ENCODE assay signal across 1 cellular context in the genomic region with DNA sequence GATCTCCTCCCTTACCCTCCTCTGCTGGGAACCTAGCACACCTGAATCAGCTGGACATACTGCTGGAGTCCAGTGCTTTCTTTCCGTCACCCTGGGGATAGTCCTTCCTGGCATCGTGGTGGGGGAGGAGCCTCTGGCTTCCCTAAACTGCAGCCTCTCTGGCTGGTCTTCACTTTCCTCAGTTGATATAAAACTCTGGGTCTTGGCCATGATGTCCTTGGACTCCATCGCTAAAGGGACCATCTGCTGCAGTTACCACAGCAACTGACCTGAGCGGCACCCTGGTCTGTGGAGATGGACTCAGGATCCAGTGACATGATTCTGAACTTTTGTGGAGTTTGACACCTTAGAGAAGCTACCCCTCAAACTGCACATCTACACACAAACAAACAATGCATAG.
TF ChIP-seq lines count a peak whose summit lies in the region.

No MANE protein-coding gene starts in this region.

TF ChIP-seq in IMR-90, 13 proteins besides CTCF, POLR2A, EP300 and RAD21:
- TF ChIP-seq CHD1 (IDR thresholded peaks at IDR 0.05; ENCODE audit: low read depth, low read length) (no peak), BHLHE40 (IDR thresholded peaks at IDR 0.05; ENCODE audit: low read depth, low read length) (no peak), MAFK (IDR thresholded peaks at IDR 0.05; ENCODE audit: low read depth, low read length) (no peak), CEBPB (IDR thresholded peaks at IDR 0.05; ENCODE audit: low read depth, low read length) (no peak)
- TF ChIP-seq, protein P1, sequence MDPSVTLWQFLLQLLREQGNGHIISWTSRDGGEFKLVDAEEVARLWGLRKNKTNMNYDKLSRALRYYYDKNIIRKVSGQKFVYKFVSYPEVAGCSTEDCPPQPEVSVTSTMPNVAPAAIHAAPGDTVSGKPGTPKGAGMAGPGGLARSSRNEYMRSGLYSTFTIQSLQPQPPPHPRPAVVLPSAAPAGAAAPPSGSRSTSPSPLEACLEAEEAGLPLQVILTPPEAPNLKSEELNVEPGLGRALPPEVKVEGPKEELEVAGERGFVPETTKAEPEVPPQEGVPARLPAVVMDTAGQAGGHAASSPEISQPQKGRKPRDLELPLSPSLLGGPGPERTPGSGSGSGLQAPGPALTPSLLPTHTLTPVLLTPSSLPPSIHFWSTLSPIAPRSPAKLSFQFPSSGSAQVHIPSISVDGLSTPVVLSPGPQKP (IDR thresholded peaks at IDR 0.05; ENCODE audit: borderline replicate concordance, low read depth, low read length), result no peak
